ENCODE assay signal across 15 cellular contexts in genomic region chr6:142617158-142617557, GRCh38.
A peak's percentile ranks its signal among the peaks of the same experiment; 100 is the strongest.
DNase-seq lines count a peak whose midpoint lies in the region; ATAC-seq, FAIRE-seq and TF ChIP-seq lines count a peak whose summit lies in the region.
"Had no signal": no experiment of that assay in that cellular context is flagged by ENCODE, and none has a peak within 500 bp of the region (broad histone marks: within the 10 kb centered on the region; RNA-seq: fewer than 3 reads in every experiment).

No MANE protein-coding gene starts in this region.

- no peaks in the 10 kb centered on the region for H3K79me2 ChIP-seq in mammary epithelial cell (ENCODE audit: insufficient read depth, low read length)
- H3K79me2 ChIP-seq in keratinocyte (ENCODE audit: control insufficient read depth, insufficient read depth, low read length), result no peaks in the 10 kb centered on the region

- no peaks in the 10 kb centered on the region for H3K9me1 ChIP-seq in keratinocyte (ENCODE audit: control insufficient read depth, extremely low read depth, insufficient read depth, low read length)

- no peak overlapping the region for H3K27ac Mint-ChIP-seq in MCF 10A (ENCODE audit: low read depth, unreplicated experiment)
- H3K27ac Mint-ChIP-seq in activated T-cell treated with anti-CD3 and anti-CD28 coated beads, Interleukin-2, amount 50 U/mL, for 24 hours, result no peak overlapping the region
- H3K27ac Mint-ChIP-seq: CD4-positive, alpha-beta T cell had no signal

- FAIRE-seq in bronchial epithelial cell (lab: Jason Lieb, UNC), result no peak
- no peak for FAIRE-seq in keratinocyte (lab: Jason Lieb, UNC)
- FAIRE-seq: A549 had no signal

- H3K36me3 Mint-ChIP-seq in MCF 10A (ENCODE audit: insufficient read depth, unreplicated experiment), result no peaks in the 10 kb centered on the region
- H3K36me3 Mint-ChIP-seq in activated T-cell treated with anti-CD3 and anti-CD28 coated beads, Interleukin-2, amount 50 U/mL, for 24 hours (ENCODE audit: low read depth), result no peaks in the 10 kb centered on the region

- 10% methylated on average over 3 of the region's 3 CpGs for WGBS in mammary epithelial cell (ENCODE audit: low coverage, missing lambda C conversion rate)

- intact Hi-C loops in mammary epithelial cell (cut with micrococcal nuclease), result no loop called here
- intact Hi-C loops in MCF 10A (cut with micrococcal nuclease), result no loop called here

- H3K4me3 Mint-ChIP-seq in MCF 10A (ENCODE audit: unreplicated experiment), result no peak overlapping the region
- no peak overlapping the region for H3K4me3 Mint-ChIP-seq in activated T-cell treated with anti-CD3 and anti-CD28 coated beads, Interleukin-2, amount 50 U/mL, for 24 hours
- H3K4me3 Mint-ChIP-seq: CD4-positive, alpha-beta T cell had no signal

- H3K27me3 Mint-ChIP-seq in MCF 10A (ENCODE audit: insufficient read depth, unreplicated experiment), result no peaks in the 10 kb centered on the region
- no peaks in the 10 kb centered on the region for H3K27me3 Mint-ChIP-seq in activated T-cell treated with anti-CD3 and anti-CD28 coated beads, Interleukin-2, amount 50 U/mL, for 24 hours
- H3K27me3 Mint-ChIP-seq: CD4-positive, alpha-beta T cell had no signal

- H2AFZ ChIP-seq in mammary epithelial cell (ENCODE audit: low read depth, low read length), result peak overlapping the region; percentile 95
- H2AFZ ChIP-seq in keratinocyte (ENCODE audit: control insufficient read depth, low read length), result peak overlapping the region; percentile 78

- no peak overlapping the region for H3K27ac ChIP-seq in mammary epithelial cell (ENCODE audit: insufficient read depth, low read depth, low read length)
- H3K27ac ChIP-seq in keratinocyte (ENCODE audit: control insufficient read depth, insufficient read depth, low read length), result no peak overlapping the region
- H3K27ac ChIP-seq: 22Rv1, A549, C4-2B had no signal

- dilution Hi-C loops in mammary epithelial cell (cut with HindIII; ENCODE audit: low sequenced_read_pairs) (no loop called here), keratinocyte (cut with MboI; ENCODE audit: extremely low pct_ligation_motif_present, low sequenced_read_pairs) (no loop called here)

- CTCF ChIA-PET in mammary epithelial cell (lab: Charles Lee; ENCODE audit: low non-redundant PET) (interaction anchor here (0.6 kb wide), 1 partner anchor 9 kb away, joined by 3 read pairs; no protein-coding TSS in a partner anchor), MCF 10A (lab: Yijun Ruan, JAX) (no interaction called here)

- POLR2A ChIA-PET in MCF 10A (lab: Yijun Ruan, JAX), result interaction anchor here (0.6 kb wide), 1 partner anchor 34 kb away, joined by 3 read pairs; no protein-coding TSS in a partner anchor

- no peaks in the 10 kb centered on the region for H3K36me3 ChIP-seq in mammary epithelial cell (ENCODE audit: insufficient read depth, low read length)
- H3K36me3 ChIP-seq in bronchial epithelial cell (ENCODE audit: control insufficient read depth, insufficient read depth, low read length), result no peaks in the 10 kb centered on the region
- no peaks in the 10 kb centered on the region for H3K36me3 ChIP-seq in keratinocyte (ENCODE audit: control insufficient read depth in 2 of 2, extremely low read depth in 1 of 2, insufficient read depth in 2 of 2, low read length in 2 of 2)

- H3K4me1 Mint-ChIP-seq in MCF 10A (ENCODE audit: insufficient read depth, unreplicated experiment), result no peaks in the 10 kb centered on the region
- H3K4me1 Mint-ChIP-seq in activated T-cell treated with anti-CD3 and anti-CD28 coated beads, Interleukin-2, amount 50 U/mL, for 24 hours (ENCODE audit: low read depth), result no peaks in the 10 kb centered on the region

- H3K9me3 ChIP-seq in mammary epithelial cell (replicated peaks; ENCODE audit: insufficient read depth, low read length) (no peaks in the 10 kb centered on the region), keratinocyte (ENCODE audit: control insufficient read depth, low read depth, low read length) (peaks cover under 1% of the 10 kb centered on the region)

- no peaks in the 10 kb centered on the region for H4K20me1 ChIP-seq in mammary epithelial cell (ENCODE audit: insufficient read depth, low read length)
- no peaks in the 10 kb centered on the region for H4K20me1 ChIP-seq in keratinocyte (ENCODE audit: control insufficient read depth, extremely low read depth, insufficient read depth, low read length)

- DNase-seq in mammary epithelial cell, result no peak
- DNase-seq in MCF 10A (ENCODE audit: unreplicated experiment), result no peak
- peak; percentile 68 for DNase-seq in bronchial epithelial cell (ENCODE audit: low read depth)
- no peak for DNase-seq in keratinocyte (ENCODE audit: low read depth, low spot score)
- no peak for DNase-seq in epidermal melanocyte (ENCODE audit: insufficient read length, low spot score)
- no peak for DNase-seq in activated T-cell treated with anti-CD3 and anti-CD28 coated beads, Interleukin-2, amount 50 U/mL, for 24 hours
- DNase-seq: AML-193; CD4-positive, alpha-beta T cell; DMS79 treated with DMSO at 0.1 percent for 48 hours; GF-D8; HCEC 1CT had no signal

- H3K4me3 ChIP-seq in mammary epithelial cell (replicated peaks in 1 of 3; ENCODE audit: insufficient read depth in 1 of 3, low read depth in 2 of 3, low read length in 3 of 3) (no peak overlapping the region), bronchial epithelial cell (ENCODE audit: low read depth, low read length) (no peak overlapping the region), keratinocyte (ENCODE audit: control insufficient read depth in 2 of 3, extremely low read depth in 1 of 3, insufficient read depth in 2 of 3, low read depth in 1 of 3, low read length in 3 of 3) (no peak overlapping the region)
- H3K4me3 ChIP-seq: A549 had no signal

- no peaks in the 10 kb centered on the region for H3K9me3 Mint-ChIP-seq in MCF 10A (ENCODE audit: unreplicated experiment)
- H3K9me3 Mint-ChIP-seq in activated T-cell treated with anti-CD3 and anti-CD28 coated beads, Interleukin-2, amount 50 U/mL, for 24 hours, result peaks cover 2% of the 10 kb centered on the region
- H3K9me3 Mint-ChIP-seq: CD4-positive, alpha-beta T cell had no signal

- H3K4me2 ChIP-seq in mammary epithelial cell (ENCODE audit: insufficient read depth, low read depth, low read length) (peak overlapping the region; percentile 57), keratinocyte (ENCODE audit: control insufficient read depth, extremely low read depth, insufficient read depth, low read depth, low read length) (peak overlapping the region; percentile 62)
- H3K4me2 ChIP-seq: A549 had no signal

- H3K9ac ChIP-seq in mammary epithelial cell (ENCODE audit: insufficient read depth, low read length), result no peak overlapping the region
- H3K9ac ChIP-seq in keratinocyte (ENCODE audit: control insufficient read depth, extremely low read depth, insufficient read depth, low read length), result no peak overlapping the region

- no peak for TF ChIP-seq CTCF in mammary epithelial cell (conservative IDR thresholded peaks at IDR 0.05 in 1 of 2, IDR thresholded peaks at IDR 0.05 in 1 of 2; ENCODE audit: extremely low read depth in 1 of 2, insufficient read depth in 1 of 2, low read depth in 1 of 2, low read length in 2 of 2)
- no peak for TF ChIP-seq CTCF in MCF 10A (IDR thresholded peaks at IDR 0.05; ENCODE audit: unreplicated experiment)
- no peak for TF ChIP-seq CTCF in bronchial epithelial cell (IDR thresholded peaks at IDR 0.05; ENCODE audit: insufficient read depth, low read length, severe bottlenecking)
- no peak for TF ChIP-seq CTCF in keratinocyte (optimal IDR thresholded peaks at IDR 0.05 in 1 of 3, IDR thresholded peaks at IDR 0.05 in 1 of 3, conservative IDR thresholded peaks at IDR 0.05 in 1 of 3; ENCODE audit: extremely low read depth in 1 of 3, insufficient read depth in 2 of 3, low read length in 3 of 3)

- BruUV-seq in mammary epithelial cell (replicated peaks; lab: Mats Ljungman, UMichigan) (no TSS peak), MCF 10A (replicated peaks; lab: Mats Ljungman, UMichigan) (no TSS peak)

- H3K4me1 ChIP-seq in mammary epithelial cell (ENCODE audit: insufficient read depth, low read length) (peaks cover 10% of the 10 kb centered on the region), keratinocyte (ENCODE audit: control insufficient read depth, extremely low read depth, insufficient read depth, low read length) (peaks cover 7% of the 10 kb centered on the region)
- H3K4me1 ChIP-seq: A549 had no signal

- in situ Hi-C loops in mammary epithelial cell (cut with MboI; ENCODE audit: low sequenced_read_pairs in 2 of 2), result no loop called here

- no peaks in the 10 kb centered on the region for H3K27me3 ChIP-seq in mammary epithelial cell (ENCODE audit: insufficient read depth, low read length)
- H3K27me3 ChIP-seq in bronchial epithelial cell (ENCODE audit: control insufficient read depth, insufficient read depth, low read length), result no peaks in the 10 kb centered on the region
- H3K27me3 ChIP-seq in keratinocyte (ENCODE audit: control insufficient read depth, extremely low read depth, insufficient read depth, low read length), result no peaks in the 10 kb centered on the region

- no peak for ATAC-seq in HG02571 (IDR thresholded peaks at IDR 0.05; ENCODE audit: unreplicated experiment)
- ATAC-seq: A549 had no signal
